1 cellular context compared by ENCODE assay signal in genomic region chr6:127266892-127267741, GRCh38.
TF ChIP-seq lines count a peak whose summit lies in the region.

No MANE protein-coding gene starts in this region.

TF ChIP-seq in HCT116, 20 proteins besides CTCF, POLR2A, EP300 and RAD21 (continued from another document):
- no peak for TF ChIP-seq ELF1 (IDR thresholded peaks at IDR 0.05; ENCODE audit: borderline replicate concordance, low read depth)
